In the genomic region with DNA sequence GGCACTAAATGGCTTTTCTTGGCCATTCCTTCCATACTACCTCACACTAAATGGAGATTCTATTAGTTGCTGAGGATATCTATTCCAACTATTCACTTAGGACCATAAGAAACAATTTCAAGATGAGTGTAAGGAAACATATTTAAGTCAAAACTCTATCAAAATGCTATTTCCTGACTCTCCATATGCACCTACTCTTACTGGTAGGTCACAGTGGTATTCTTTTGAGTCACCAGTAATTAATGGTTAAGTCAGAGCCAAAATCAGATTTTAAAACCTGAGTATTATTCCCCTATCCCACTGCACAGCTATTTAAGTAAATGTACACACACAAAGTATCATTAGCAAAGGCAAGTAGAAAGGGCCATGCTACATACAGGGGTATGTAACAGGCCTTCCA, we compare ENCODE assay signal across 19 cellular contexts. TPM values are rescaled to one million over a fixed set of nuclear protein-coding genes. Genes with fewer than 3 reads are reported as not detected.
A peak's percentile ranks its signal among the peaks of the same experiment; 100 is the strongest.
DNase-seq lines count a peak whose midpoint lies in the region; ATAC-seq lines count a peak whose summit lies in the region.
"Had no signal": no experiment of that assay in that cellular context is flagged by ENCODE, and none has a peak within 500 bp of the region (broad histone marks: within the 10 kb centered on the region; RNA-seq: fewer than 3 reads in every experiment).

No MANE protein-coding gene starts in this region.

- H3K4me1 ChIP-seq in CD8-positive, alpha-beta memory T cell (ENCODE audit: insufficient read depth, low read length): peaks cover 57% of the 10 kb centered on the region
- H3K4me1 ChIP-seq in naive thymus-derived CD4-positive, alpha-beta T cell (ENCODE audit: control insufficient read depth in 2 of 2, insufficient read depth in 2 of 2, low read length in 2 of 2): peaks cover 32 to 37% of the 10 kb centered on the region in 2 donors

- H3K27ac ChIP-seq in CD8-positive, alpha-beta memory T cell (ENCODE audit: low read depth, low read length): no peak overlapping the region
- no peak overlapping the region for H3K27ac ChIP-seq in naive thymus-derived CD4-positive, alpha-beta T cell (ENCODE audit: low read depth, low read length)
- H3K27ac ChIP-seq in caudate nucleus (ENCODE audit: low read depth, low read length): no peak overlapping the region
- H3K27ac ChIP-seq: heart left ventricle, right atrium auricular region, RWPE1 had no signal

- H3K36me3 ChIP-seq in CD8-positive, alpha-beta memory T cell (ENCODE audit: insufficient read depth, low read length): no peaks in the 10 kb centered on the region
- no peaks in the 10 kb centered on the region for H3K36me3 ChIP-seq in naive thymus-derived CD4-positive, alpha-beta T cell (ENCODE audit: control insufficient read depth in 2 of 3, insufficient read depth in 3 of 3, low read length in 3 of 3)
- H3K36me3 ChIP-seq: heart left ventricle, right atrium auricular region had no signal

- peaks cover 74 to 95% (median 89%) of the 10 kb centered on the region in 3 donors for H3K4me1 Mint-ChIP-seq in CD8-positive, alpha-beta memory T cell
- H3K4me1 Mint-ChIP-seq in T-helper 2 cell treated with Interferon-gamma antibody and Interleukin-4, amounts not matched to agents 5 μg/mL and 100 μg/mL, for 36 hours (ENCODE audit: low read depth): peaks cover 27% of the 10 kb centered on the region
- H3K4me1 Mint-ChIP-seq in naive thymus-derived CD4-positive, alpha-beta T cell: peaks cover 38 to 91% (median 81%) of the 10 kb centered on the region in 7 donors

- peak overlapping the region in 2 of 7 donors; percentile 20 to 27 for H3K4me3 Mint-ChIP-seq in CD8-positive, alpha-beta memory T cell
- no peak overlapping the region for H3K4me3 Mint-ChIP-seq in T-helper 2 cell treated with Interferon-gamma antibody and Interleukin-4, amounts not matched to agents 5 μg/mL and 100 μg/mL, for 36 hours
- H3K4me3 Mint-ChIP-seq in naive thymus-derived CD4-positive, alpha-beta T cell: peak overlapping the region in 4 of 10 donors; percentile 4 to 46 (median 10)
- H3K4me3 Mint-ChIP-seq: activated CD4-positive, alpha-beta T cell treated with anti-CD3 and anti-CD28 coated beads, Interleukin-2, amount 10 ng/mL, durations not matched to agents 7 days and 5 days had no signal

- POLR2A ChIA-PET in CD8-positive, alpha-beta memory T cell (lab: Charles Lee): no interaction called here
- POLR2A ChIA-PET in naive thymus-derived CD4-positive, alpha-beta T cell (lab: Charles Lee): no interaction called here

- CTCF ChIA-PET in CD8-positive, alpha-beta memory T cell (lab: Charles Lee): interaction anchor here (1.4 kb wide), 1 partner anchor 17 kb away, joined by 3 read pairs; no protein-coding TSS in a partner anchor
- CTCF ChIA-PET in naive thymus-derived CD4-positive, alpha-beta T cell (lab: Charles Lee): no interaction called here

- ATAC-seq in GM18502 (IDR thresholded peaks at IDR 0.05; ENCODE audit: poor library complexity, unreplicated experiment): peak; percentile 54
- ATAC-seq in naive thymus-derived CD4-positive, alpha-beta T cell: no peak
- ATAC-seq: heart left ventricle had no signal

- H3K9me3 ChIP-seq in CD8-positive, alpha-beta memory T cell (ENCODE audit: low read length): no peaks in the 10 kb centered on the region
- no peaks in the 10 kb centered on the region for H3K9me3 ChIP-seq in naive thymus-derived CD4-positive, alpha-beta T cell (ENCODE audit: control insufficient read depth in 2 of 3, low read length in 3 of 3)
- H3K9me3 ChIP-seq: Caco-2, heart left ventricle, right atrium auricular region had no signal

- DNase-seq in CD8-positive, alpha-beta memory T cell: no peak
- DNase-seq in T-helper 2 cell treated with Interferon-gamma antibody and Interleukin-4, amounts not matched to agents 5 μg/mL and 100 μg/mL, for 36 hours (ENCODE audit: low spot score): no peak
- DNase-seq in naive thymus-derived CD4-positive, alpha-beta T cell: no peak
- no peak for DNase-seq in epidermal melanocyte (ENCODE audit: insufficient read length, low spot score)
- DNase-seq in caudate nucleus (lab: John Stamatoyannopoulos, UW): no peak
- no peak for DNase-seq in NOMO-1 treated with DMSO at 0.1 percent for 48 hours (lab: John Stamatoyannopoulos, UW; ENCODE audit: unreplicated experiment)
- DNase-seq: activated CD4-positive, alpha-beta T cell treated with anti-CD3 and anti-CD28 coated beads, Interleukin-2, amount 10 ng/mL, durations not matched to agents 7 days and 5 days; activated naive CD4-positive, alpha-beta T cell treated with Interleukin-2 at 50 U/mL for 16 hours; Caco-2; heart left ventricle; Kasumi-1; NCI-H1092; NCI-H2029 treated with DMSO at 0.1 percent for 48 hours; NCI-H446; NK-92 treated with Interleukin-12 subunit alpha and Interleukin-12 subunit beta, amount 100 ng/mL, for 24 hours; nucleus accumbens had no signal

- H3K27me3 Mint-ChIP-seq in CD8-positive, alpha-beta memory T cell: no peaks in the 10 kb centered on the region
- no peaks in the 10 kb centered on the region for H3K27me3 Mint-ChIP-seq in T-helper 2 cell treated with Interferon-gamma antibody and Interleukin-4, amounts not matched to agents 5 μg/mL and 100 μg/mL, for 36 hours (ENCODE audit: low read depth)
- no peaks in the 10 kb centered on the region for H3K27me3 Mint-ChIP-seq in naive thymus-derived CD4-positive, alpha-beta T cell
- H3K27me3 Mint-ChIP-seq: activated CD4-positive, alpha-beta T cell treated with anti-CD3 and anti-CD28 coated beads, Interleukin-2, amount 10 ng/mL, durations not matched to agents 7 days and 5 days had no signal

- no peaks in the 10 kb centered on the region for H3K9me3 Mint-ChIP-seq in CD8-positive, alpha-beta memory T cell
- H3K9me3 Mint-ChIP-seq in T-helper 2 cell treated with Interferon-gamma antibody and Interleukin-4, amounts not matched to agents 5 μg/mL and 100 μg/mL, for 36 hours: peaks cover 3% of the 10 kb centered on the region
- peaks cover 0 to 2% (median 0%) of the 10 kb centered on the region in 11 donors for H3K9me3 Mint-ChIP-seq in naive thymus-derived CD4-positive, alpha-beta T cell
- H3K9me3 Mint-ChIP-seq: activated CD4-positive, alpha-beta T cell treated with anti-CD3 and anti-CD28 coated beads, Interleukin-2, amount 10 ng/mL, durations not matched to agents 7 days and 5 days had no signal

- H3K27ac Mint-ChIP-seq in CD8-positive, alpha-beta memory T cell: peak overlapping the region in 5 of 8 donors; percentile 15 to 67 (median 52)
- H3K27ac Mint-ChIP-seq in T-helper 2 cell treated with Interferon-gamma antibody and Interleukin-4, amounts not matched to agents 5 μg/mL and 100 μg/mL, for 36 hours: peak overlapping the region; percentile 38
- peak overlapping the region in 8 of 9 donors; percentile 6 to 82 (median 42) for H3K27ac Mint-ChIP-seq in naive thymus-derived CD4-positive, alpha-beta T cell
- H3K27ac Mint-ChIP-seq: activated CD4-positive, alpha-beta T cell treated with anti-CD3 and anti-CD28 coated beads, Interleukin-2, amount 10 ng/mL, durations not matched to agents 7 days and 5 days had no signal

- peaks cover 0 to 6% (median 1%) of the 10 kb centered on the region in 3 donors for H3K36me3 Mint-ChIP-seq in CD8-positive, alpha-beta memory T cell
- H3K36me3 Mint-ChIP-seq in T-helper 2 cell treated with Interferon-gamma antibody and Interleukin-4, amounts not matched to agents 5 μg/mL and 100 μg/mL, for 36 hours (ENCODE audit: low read depth): peaks cover 4% of the 10 kb centered on the region
- peaks cover 0 to 13% (median 5%) of the 10 kb centered on the region in 5 donors for H3K36me3 Mint-ChIP-seq in naive thymus-derived CD4-positive, alpha-beta T cell

- intact Hi-C loops in naive thymus-derived CD4-positive, alpha-beta T cell (cut with micrococcal nuclease): no loop called here

- H3K27me3 ChIP-seq in CD8-positive, alpha-beta memory T cell (ENCODE audit: insufficient read depth, low read length, poor library complexity, severe bottlenecking): no peaks in the 10 kb centered on the region
- H3K27me3 ChIP-seq in naive thymus-derived CD4-positive, alpha-beta T cell (ENCODE audit: control insufficient read depth in 2 of 2, insufficient read depth in 2 of 2, low read length in 2 of 2): no peaks in the 10 kb centered on the region
- H3K27me3 ChIP-seq: heart left ventricle, right atrium auricular region had no signal

- no peak overlapping the region for H3K4me3 ChIP-seq in CD8-positive, alpha-beta memory T cell (ENCODE audit: low read length)
- no peak overlapping the region for H3K4me3 ChIP-seq in naive thymus-derived CD4-positive, alpha-beta T cell (ENCODE audit: low read length)
- H3K4me3 ChIP-seq: heart left ventricle, right atrium auricular region had no signal

RNA-seq across cellular contexts. Expression of a gene that starts 50.3 kb away (rescaled TPM):
- total RNA-seq in CD8-positive, alpha-beta memory T cell: 10 to 100 TPM; 39.9 to 43.0 TPM
- 88.6 TPM for polyA plus RNA-seq in CD8-positive, alpha-beta memory T cell
- total RNA-seq in naive thymus-derived CD4-positive, alpha-beta T cell: 100 to 1,000 TPM in 2 of 5 experiments, 10 to 100 TPM in 3; 60.8 to 124 (median 93.2) TPM
- 10 to 100 TPM; 63.3 to 76.3 TPM for polyA plus RNA-seq in naive thymus-derived CD4-positive, alpha-beta T cell

RNA-seq across cellular contexts. Expression of a gene that starts 50.7 kb away (rescaled TPM):
- 10 to 100 TPM; 26.3 to 29.0 TPM for total RNA-seq in CD8-positive, alpha-beta memory T cell
- polyA plus RNA-seq in CD8-positive, alpha-beta memory T cell: 63.0 TPM
- 10 to 100 TPM; 26.5 to 51.7 (median 30.2) TPM for total RNA-seq in naive thymus-derived CD4-positive, alpha-beta T cell
- polyA plus RNA-seq in naive thymus-derived CD4-positive, alpha-beta T cell: 10 to 100 TPM; 61.5 to 70.0 TPM
